In genomic region chr22:41915035-41915782, GRCh38 we compare ENCODE assay signal across 9 cellular contexts. TPM values are rescaled to one million over a fixed set of nuclear protein-coding genes. Genes with fewer than 3 reads are reported as not detected.
A peak's percentile ranks its signal among the peaks of the same experiment; 100 is the strongest.
DNase-seq lines count a peak whose midpoint lies in the region; ATAC-seq and TF ChIP-seq lines count a peak whose summit lies in the region.
"Had no signal": no experiment of that assay in that cellular context is flagged by ENCODE, and none has a peak within 500 bp of the region (broad histone marks: within the 10 kb centered on the region; RNA-seq: fewer than 3 reads in every experiment).

SHISA8 (minus strand) TSS chr22:41915074; CDS start chr22:41914667, 407 bp downstream.

- peaks cover 6 to 14% of the 10 kb centered on the region in 2 donors for H3K4me1 ChIP-seq in naive thymus-derived CD4-positive, alpha-beta T cell (ENCODE audit: control insufficient read depth in 2 of 2, insufficient read depth in 2 of 2, low read length in 2 of 2)
- H3K4me1 ChIP-seq in thoracic aorta (ENCODE audit: control insufficient read depth in 1 of 2, low read depth in 2 of 2): peaks cover 28 to 45% of the 10 kb centered on the region in 2 donors

- intact Hi-C loops in Right ventricle myocardium superior (cut with DNase I) (no loop called here), cardiac septum (cut with DNase I) (no loop called here)
- intact Hi-C loops in dendritic cell treated with granulocyte-macrophage colony-stimulating factor and Interleukin-4, amounts not matched to agents 40 ng/mL and 50 ng/mL, for 4 days (cut with micrococcal nuclease): no loop called here
- intact Hi-C loops in naive thymus-derived CD4-positive, alpha-beta T cell (cut with micrococcal nuclease): loop anchor here in 1 of 2 donors (1.0 kb wide), 2 partner anchors 11 to 26 kb away; partner anchors contain the start of gene TNFRSF13C

- peak within 1 kb of the TSS; percentile 41 for H3K4me3 ChIP-seq in naive thymus-derived CD4-positive, alpha-beta T cell (ENCODE audit: low read length)
- H3K4me3 ChIP-seq in thoracic aorta: peak within 1 kb of the TSS; percentile 68

- CTCF ChIA-PET in naive thymus-derived CD4-positive, alpha-beta T cell (lab: Charles Lee): interaction anchor here (0.6 kb wide), 1 partner anchor 548 kb away, joined by 5 read pairs; no protein-coding TSS in a partner anchor

- no peaks in the 10 kb centered on the region for H3K36me3 ChIP-seq in naive thymus-derived CD4-positive, alpha-beta T cell (ENCODE audit: control insufficient read depth in 2 of 3, insufficient read depth in 3 of 3, low read length in 3 of 3)
- no peaks in the 10 kb centered on the region for H3K36me3 ChIP-seq in thoracic aorta

- no peak within 1 kb of the TSS for H3K27ac Mint-ChIP-seq in dendritic cell treated with granulocyte-macrophage colony-stimulating factor and Interleukin-4, amounts not matched to agents 40 ng/mL and 50 ng/mL, for 4 days
- peak within 1 kb of the TSS in 3 of 9 donors; percentile 18 to 36 (median 33) for H3K27ac Mint-ChIP-seq in naive thymus-derived CD4-positive, alpha-beta T cell

- no peaks in the 10 kb centered on the region for H3K9me3 Mint-ChIP-seq in dendritic cell treated with granulocyte-macrophage colony-stimulating factor and Interleukin-4, amounts not matched to agents 40 ng/mL and 50 ng/mL, for 4 days
- H3K9me3 Mint-ChIP-seq in naive thymus-derived CD4-positive, alpha-beta T cell: peaks cover 0 to 2% (median 0%) of the 10 kb centered on the region in 11 donors

- POLR2A ChIA-PET in naive thymus-derived CD4-positive, alpha-beta T cell (lab: Charles Lee): interaction anchor here (1.0 to 3.3 kb wide), 3 partner anchors 11 to 25 kb away, joined by 5 to 14 read pairs (median 6); partner anchors contain the start of gene TNFRSF13C

- peaks cover 7 to 17% of the 10 kb centered on the region in 2 donors for H3K27me3 ChIP-seq in naive thymus-derived CD4-positive, alpha-beta T cell (ENCODE audit: control insufficient read depth in 2 of 2, insufficient read depth in 2 of 2, low read length in 2 of 2)
- H3K27me3 ChIP-seq in thoracic aorta (replicated peaks; ENCODE audit: insufficient read depth): peaks cover 27% of the 10 kb centered on the region

- peaks cover 67% of the 10 kb centered on the region for H3K27me3 Mint-ChIP-seq in dendritic cell treated with granulocyte-macrophage colony-stimulating factor and Interleukin-4, amounts not matched to agents 40 ng/mL and 50 ng/mL, for 4 days
- H3K27me3 Mint-ChIP-seq in naive thymus-derived CD4-positive, alpha-beta T cell: peaks cover 25 to 58% (median 34%) of the 10 kb centered on the region in 5 donors

- H3K36me3 Mint-ChIP-seq in dendritic cell treated with granulocyte-macrophage colony-stimulating factor and Interleukin-4, amounts not matched to agents 40 ng/mL and 50 ng/mL, for 4 days (ENCODE audit: low read depth): no peaks in the 10 kb centered on the region
- no peaks in the 10 kb centered on the region for H3K36me3 Mint-ChIP-seq in naive thymus-derived CD4-positive, alpha-beta T cell

- H3K4me3 Mint-ChIP-seq in dendritic cell treated with granulocyte-macrophage colony-stimulating factor and Interleukin-4, amounts not matched to agents 40 ng/mL and 50 ng/mL, for 4 days: peak within 1 kb of the TSS; percentile 17
- H3K4me3 Mint-ChIP-seq in naive thymus-derived CD4-positive, alpha-beta T cell: peak within 1 kb of the TSS; percentile 44 to 83 (median 62)

- peaks cover 60% of the 10 kb centered on the region for H3K4me1 Mint-ChIP-seq in dendritic cell treated with granulocyte-macrophage colony-stimulating factor and Interleukin-4, amounts not matched to agents 40 ng/mL and 50 ng/mL, for 4 days (ENCODE audit: low read depth)
- H3K4me1 Mint-ChIP-seq in naive thymus-derived CD4-positive, alpha-beta T cell: peaks cover 4 to 28% (median 23%) of the 10 kb centered on the region in 7 donors

- H3K27ac ChIP-seq in naive thymus-derived CD4-positive, alpha-beta T cell (ENCODE audit: low read depth, low read length): no peak within 1 kb of the TSS
- no peak within 1 kb of the TSS for H3K27ac ChIP-seq in thoracic aorta

- ATAC-seq in Right ventricle myocardium superior (ENCODE audit: poor library complexity): peak; percentile 43
- peak; percentile 70 for ATAC-seq in naive thymus-derived CD4-positive, alpha-beta T cell
- ATAC-seq in thoracic aorta (ENCODE audit: insufficient number of reproducible peaks, low FRiP score, low read depth): no peak
- ATAC-seq in HG02973 (IDR thresholded peaks at IDR 0.05; ENCODE audit: unreplicated experiment): no peak
- ATAC-seq in HG02970 (IDR thresholded peaks at IDR 0.05; ENCODE audit: low FRiP score, unreplicated experiment): no peak

- TF ChIP-seq CTCF in thoracic aorta (IDR thresholded peaks at IDR 0.05): no peak

- DNase-seq in Right ventricle myocardium superior (peak; percentile 63), cardiac septum (ENCODE audit: low spot score) (no peak), thoracic aorta (ENCODE audit: low spot score) (no peak)
- peak; percentile 37 for DNase-seq in activated CD4-positive, alpha-beta T cell treated with anti-CD3 and anti-CD28 coated beads for 1 hour
- peak in 8 of 9 donors; percentile 41 to 72 (median 63) for DNase-seq in naive thymus-derived CD4-positive, alpha-beta T cell

- H3K9me3 ChIP-seq in naive thymus-derived CD4-positive, alpha-beta T cell (ENCODE audit: control insufficient read depth in 2 of 3, low read length in 3 of 3): no peaks in the 10 kb centered on the region
- no peaks in the 10 kb centered on the region for H3K9me3 ChIP-seq in thoracic aorta

RNA-seq across cellular contexts. Expression of gene SHISA8, which starts in this region (rescaled TPM):
- total RNA-seq in Right ventricle myocardium superior (6.4 TPM), cardiac septum (not detected), thoracic aorta (not detected)
- under 1 TPM in 3 of 5 experiments, not detected in 2; 0.34 to 0.58 (median 0.54) TPM for total RNA-seq in naive thymus-derived CD4-positive, alpha-beta T cell
- polyA plus RNA-seq in naive thymus-derived CD4-positive, alpha-beta T cell: not detected
- polyA plus RNA-seq: adipose tissue had no signal

Comparison
In these comparisons a context has a peak if more than half of its experiments do, and no peak if none do; other contexts are left out.
1. DNase-seq: peak in Right ventricle myocardium superior (single experiment) and activated CD4-positive, alpha-beta T cell treated with anti-CD3 and anti-CD28 coated beads for 1 hour (single experiment); none in cardiac septum (single experiment) and thoracic aorta (single experiment).
2. Peak in DNase-seq, ATAC-seq and H3K4me3 ChIP-seq in naive thymus-derived CD4-positive, alpha-beta T cell; RNA of the gene not detected or under 1 TPM.